1 cellular context compared by ENCODE assay signal in the genomic region with DNA sequence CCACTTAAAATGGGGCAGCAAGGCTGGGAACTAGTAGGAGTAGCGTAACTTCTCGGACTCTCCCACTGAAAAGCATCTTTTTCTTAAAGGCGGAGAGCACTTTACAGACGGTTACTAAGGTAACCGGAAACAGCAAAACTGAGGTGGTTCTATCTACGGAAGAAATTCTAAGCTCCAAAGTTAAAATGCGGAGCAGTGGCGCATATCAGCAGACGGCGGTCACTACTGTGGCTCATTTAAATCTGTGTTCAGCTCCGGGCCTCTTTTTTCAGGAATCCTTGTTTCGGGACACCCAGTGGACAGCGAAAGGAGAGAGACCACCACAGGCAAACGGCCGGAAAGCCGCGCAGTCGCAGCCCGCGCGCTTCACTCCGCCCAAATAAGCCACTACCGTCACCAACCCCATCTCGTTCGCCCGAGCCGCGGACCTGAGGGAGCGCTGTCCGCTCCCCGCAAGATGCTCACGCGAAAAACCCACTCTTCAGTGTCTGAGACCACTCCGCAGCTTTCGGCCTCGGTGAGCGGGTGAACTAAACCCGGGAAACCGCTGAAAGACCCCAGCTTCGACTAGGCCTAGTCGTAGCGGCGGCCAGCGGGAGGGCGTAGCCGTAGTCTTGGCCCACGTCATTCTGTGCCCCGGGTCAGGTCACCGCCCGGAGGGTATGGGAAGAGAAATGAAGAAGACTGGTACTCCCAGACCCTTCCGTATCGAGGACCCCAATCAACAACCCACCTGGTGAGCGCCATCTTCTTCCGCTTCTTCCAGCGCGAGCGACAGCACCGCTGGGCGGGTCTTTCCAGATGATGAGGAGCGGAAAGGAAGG.
TF ChIP-seq lines count a peak whose summit lies in the region.

Gene SNW1 (minus strand): TSS at position 776 of the 824 bp plus-strand sequence. CDS start 29 bp downstream, at position 747.

TF ChIP-seq in HepG2, 621 proteins besides CTCF, POLR2A, EP300 and RAD21 (continued from another document and continues in another):
- TF ChIP-seq SNAPC4 (CRISPR knock-in tag; IDR thresholded peaks at IDR 0.05) (0 out of 2 replicates have a peak, but pooled peaks have one; percentile 73), ADNP (CRISPR knock-in tag; IDR thresholded peaks at IDR 0.05) (no peak), FIP1L1 (IDR thresholded peaks at IDR 0.05; ENCODE audit: borderline replicate concordance, insufficient read depth, low read depth, low read length) (peak; percentile 36; the same call in 1 of the 2 replicates), ZBTB20 (CRISPR knock-in tag; IDR thresholded peaks at IDR 0.05; ENCODE audit: borderline replicate concordance, low read depth) (no peak), PRMT3 (CRISPR knock-in tag; IDR thresholded peaks at IDR 0.05; ENCODE audit: borderline replicate concordance, low read depth) (no peak), ZNF513 (CRISPR knock-in tag; conservative IDR thresholded peaks at IDR 0.05) (no peak), ZNF713 (CRISPR knock-in tag; IDR thresholded peaks at IDR 0.05) (no peak), TEAD3 (CRISPR knock-in tag; optimal IDR thresholded peaks at IDR 0.05; ENCODE audit: borderline replicate concordance) (peak; percentile 24), NFKB2 (CRISPR knock-in tag; IDR thresholded peaks at IDR 0.05; ENCODE audit: borderline replicate concordance) (peak; percentile 65; the same call in 1 of the 2 replicates), ZNF878 (CRISPR knock-in tag; IDR thresholded peaks at IDR 0.05) (peak; percentile 61; the same call in 1 of the 2 replicates), ZHX2 (IDR thresholded peaks at IDR 0.05; ENCODE audit: low read depth) (0 out of 2 replicates have a peak, but pooled peaks have one; percentile 19), ZHX2 (CRISPR knock-in tag; IDR thresholded peaks at IDR 0.05; ENCODE audit: borderline replicate concordance) (no peak), ZBTB38 (CRISPR knock-in tag; IDR thresholded peaks at IDR 0.05) (0 out of 2 replicates have a peak, but pooled peaks have one; percentile 60), PPARG (CRISPR knock-in tag; conservative IDR thresholded peaks at IDR 0.05) (0 out of 2 replicates have a peak, but pooled peaks have one; percentile 41), ONECUT2 (CRISPR knock-in tag; IDR thresholded peaks at IDR 0.05) (no peak), TERF1 (CRISPR knock-in tag; IDR thresholded peaks at IDR 0.05) (no peak), ZBTB44 (CRISPR knock-in tag; IDR thresholded peaks at IDR 0.05) (0 out of 2 replicates have a peak, but pooled peaks have one; percentile 49), ZNF569 (CRISPR knock-in tag; IDR thresholded peaks at IDR 0.05; ENCODE audit: borderline replicate concordance) (no peak), ZNF496 (CRISPR knock-in tag; IDR thresholded peaks at IDR 0.05; ENCODE audit: insufficient replicate concordance) (no peak), RFXAP (CRISPR knock-in tag; IDR thresholded peaks at IDR 0.05; ENCODE audit: borderline replicate concordance) (no peak), ZNF720 (CRISPR knock-in tag; IDR thresholded peaks at IDR 0.05) (no peak), ZNF737 (CRISPR knock-in tag; IDR thresholded peaks at IDR 0.05; ENCODE audit: borderline replicate concordance) (0 out of 2 replicates have a peak, but pooled peaks have one; percentile 35), XRCC5 (optimal IDR thresholded peaks at IDR 0.05; ENCODE audit: low read length) (no peak), HDAC2 (CRISPR knock-in tag; IDR thresholded peaks at IDR 0.05) (peak; percentile 76), ISL2 (CRISPR knock-in tag; IDR thresholded peaks at IDR 0.05) (no peak), HNF4G (IDR thresholded peaks at IDR 0.05; ENCODE audit: borderline replicate concordance, low read depth, low read length) (no peak), HNF4G (CRISPR knock-in tag; IDR thresholded peaks at IDR 0.05; ENCODE audit: borderline replicate concordance, low read depth) (no peak; the same call in 1 of the 2 replicates), ZNF121 (CRISPR knock-in tag; IDR thresholded peaks at IDR 0.05) (no peak)
- TF ChIP-seq, protein P1, sequence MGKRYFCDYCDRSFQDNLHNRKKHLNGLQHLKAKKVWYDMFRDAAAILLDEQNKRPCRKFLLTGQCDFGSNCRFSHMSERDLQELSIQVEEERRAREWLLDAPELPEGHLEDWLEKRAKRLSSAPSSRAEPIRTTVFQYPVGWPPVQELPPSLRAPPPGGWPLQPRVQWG (CRISPR knock-in tag; IDR thresholded peaks at IDR 0.05; ENCODE audit: borderline replicate concordance, low read depth) = no peak
